Comparison of ENCODE assay signal across 7 cellular contexts in the genomic region with DNA sequence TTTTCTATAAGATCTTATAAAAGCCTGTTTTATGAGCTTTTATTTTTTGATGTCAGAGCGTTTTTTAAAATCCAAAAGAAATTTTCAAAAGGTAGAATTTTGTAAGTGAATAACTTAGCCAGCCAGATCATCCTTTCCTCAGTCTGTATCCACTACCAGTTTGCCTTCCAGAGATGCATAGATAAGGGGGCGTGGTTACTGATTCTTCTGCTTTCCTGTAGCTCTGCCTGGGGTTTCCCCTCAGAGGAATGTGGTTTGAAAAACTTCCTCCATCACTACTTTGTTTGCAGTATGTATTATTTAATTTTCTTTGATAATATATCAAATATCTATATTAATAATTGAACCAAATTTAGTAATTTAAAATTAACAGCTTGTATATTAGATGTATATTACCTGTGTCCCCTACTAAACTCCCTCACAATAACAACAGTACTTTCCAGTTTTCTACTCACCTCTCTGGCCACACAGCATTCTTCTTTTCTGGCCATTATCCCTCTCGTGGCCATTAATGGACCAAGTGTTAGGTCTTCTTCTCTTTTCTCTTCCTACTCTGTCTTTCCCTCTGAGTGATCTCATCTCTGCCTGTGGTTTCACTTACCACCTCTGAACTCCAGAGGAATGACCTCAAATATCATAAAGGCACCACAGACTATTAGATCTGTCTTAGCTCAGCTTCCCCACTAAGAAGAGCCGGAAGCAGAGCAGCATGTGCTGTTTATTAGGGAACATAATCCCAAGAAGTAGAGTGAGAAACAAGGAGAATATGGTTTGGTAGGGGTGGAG.
A peak's percentile ranks its signal among the peaks of the same experiment; 100 is the strongest.
DNase-seq lines count a peak whose midpoint lies in the region; ATAC-seq lines count a peak whose summit lies in the region.

No MANE protein-coding gene starts in this region.

- H3K4me1 Mint-ChIP-seq in T-helper 1 cell treated with Interleukin-12 subunit alpha and Interleukin-12 subunit beta and Interleukin-4 antibody, amounts not matched to agents 30 μg/mL and 1 μg/mL, for 36 hours (ENCODE audit: low read depth), result peaks cover 26% of the 10 kb centered on the region

- ATAC-seq in GM19351 (IDR thresholded peaks at IDR 0.05; ENCODE audit: unreplicated experiment), result peak; percentile 60
- ATAC-seq in HG03066 (IDR thresholded peaks at IDR 0.05; ENCODE audit: low read depth, unreplicated experiment), result peak; percentile 55

- no peak overlapping the region for H3K4me3 Mint-ChIP-seq in T-helper 1 cell treated with Interleukin-12 subunit alpha and Interleukin-12 subunit beta and Interleukin-4 antibody, amounts not matched to agents 30 μg/mL and 1 μg/mL, for 36 hours

- H3K36me3 Mint-ChIP-seq in T-helper 1 cell treated with Interleukin-12 subunit alpha and Interleukin-12 subunit beta and Interleukin-4 antibody, amounts not matched to agents 30 μg/mL and 1 μg/mL, for 36 hours (ENCODE audit: low read depth), result no peaks in the 10 kb centered on the region

- peak; percentile 28 for DNase-seq in renal cortical epithelial cell (ENCODE audit: low read depth)
- no peak for DNase-seq in activated CD4-positive, CD25-positive, alpha-beta regulatory T cell (lab: John Stamatoyannopoulos, UW)
- DNase-seq in DMS 273 treated with DMSO at 0.1 percent for 48 hours (lab: John Stamatoyannopoulos, UW), result no peak
- DNase-seq in middle frontal gyrus (ENCODE audit: extremely low spot score, low spot score), result no peak

- H3K9me3 Mint-ChIP-seq in T-helper 1 cell treated with Interleukin-12 subunit alpha and Interleukin-12 subunit beta and Interleukin-4 antibody, amounts not matched to agents 30 μg/mL and 1 μg/mL, for 36 hours, result no peaks in the 10 kb centered on the region

- peaks cover 12% of the 10 kb centered on the region for H3K27me3 Mint-ChIP-seq in T-helper 1 cell treated with Interleukin-12 subunit alpha and Interleukin-12 subunit beta and Interleukin-4 antibody, amounts not matched to agents 30 μg/mL and 1 μg/mL, for 36 hours (ENCODE audit: low read depth)

- peak overlapping the region; percentile 66 for H3K27ac Mint-ChIP-seq in T-helper 1 cell treated with Interleukin-12 subunit alpha and Interleukin-12 subunit beta and Interleukin-4 antibody, amounts not matched to agents 30 μg/mL and 1 μg/mL, for 36 hours
